ENCODE assay signal across 27 cellular contexts in genomic region chr7:17434841-17435692, GRCh38.
DNase-seq lines count a peak whose midpoint lies in the region; ATAC-seq, FAIRE-seq and TF ChIP-seq lines count a peak whose summit lies in the region.
"Had no signal": no experiment of that assay in that cellular context is flagged by ENCODE, and none has a peak within 500 bp of the region (broad histone marks: within the 10 kb centered on the region; RNA-seq: fewer than 3 reads in every experiment).

No MANE protein-coding gene starts in this region.

- H3K4me1 ChIP-seq in kidney (ENCODE audit: control insufficient read depth in 1 of 2, insufficient read depth in 1 of 2, low read depth in 1 of 2, low read length in 2 of 2): no peaks in the 10 kb centered on the region
- H3K4me1 ChIP-seq: heart right ventricle, testis had no signal

- no peak for TF ChIP-seq CTCF in AG10803 (conservative IDR thresholded peaks at IDR 0.05; ENCODE audit: low read length)
- no peak for TF ChIP-seq CTCF in HFFc6 (IDR thresholded peaks at IDR 0.05)
- no peak for TF ChIP-seq CTCF in foreskin fibroblast (IDR thresholded peaks at IDR 0.05; ENCODE audit: low read depth, low read length)
- TF ChIP-seq CTCF in kidney (IDR thresholded peaks at IDR 0.05; ENCODE audit: borderline replicate concordance, extremely low read depth, insufficient read depth): no peak

- intact Hi-C loops in kidney (cut with DNase I): no loop called here

- ATAC-seq in stimulated activated naive B cell treated with anti-CD40 and anti-IgM and Interleukin-4, amounts not matched to agents 10 μg/mL and 1 μg/mL and 100 μg/mL, for 72 hours (replicated peaks): no peak
- ATAC-seq: heart right ventricle, K562, left cardiac atrium, WTC11 had no signal

- no peak for TF ChIP-seq POLR2A in GM12891 (IDR thresholded peaks at IDR 0.05; ENCODE audit: low read depth, low read length)

- H3K9me3 ChIP-seq in kidney (ENCODE audit: control insufficient read depth in 1 of 2, low read length in 2 of 2): no peaks in the 10 kb centered on the region
- H3K9me3 ChIP-seq: heart right ventricle, Peyer's patch, testis had no signal

- H3K27ac Mint-ChIP-seq in HFFc6: no peak overlapping the region
- H3K27ac Mint-ChIP-seq in stimulated activated naive B cell treated with anti-CD40 and anti-IgM and Interleukin-4, amounts not matched to agents 10 μg/mL and 1 μg/mL and 100 μg/mL, for 72 hours: no peak overlapping the region
- H3K27ac Mint-ChIP-seq: activated naive CD8-positive, alpha-beta T cell treated with anti-CD3 and anti-CD28 coated beads for 36 hours; WTC11 had no signal

- no peaks in the 10 kb centered on the region for H3K27me3 ChIP-seq in H7 (ENCODE audit: control insufficient read depth, insufficient read depth, low read length)
- H3K27me3 ChIP-seq: BLaER1 treated with 17β-estradiol and CSF1 and Interleukin-3, amounts not matched to agents 10 nM and 100 nM; dorsolateral prefrontal cortex; heart right ventricle; Peyer's patch; testis had no signal

- FAIRE-seq in GM12891 (lab: Jason Lieb, UNC): no peak
- FAIRE-seq in kidney (lab: Jason Lieb, UNC): no peak
- FAIRE-seq: endothelial cell of umbilical vein, K562 had no signal

- no peak overlapping the region for H3K4me3 Mint-ChIP-seq in HFFc6
- no peak overlapping the region for H3K4me3 Mint-ChIP-seq in stimulated activated naive B cell treated with anti-CD40 and anti-IgM and Interleukin-4, amounts not matched to agents 10 μg/mL and 1 μg/mL and 100 μg/mL, for 72 hours
- H3K4me3 Mint-ChIP-seq: activated naive CD8-positive, alpha-beta T cell treated with anti-CD3 and anti-CD28 coated beads for 36 hours; central memory CD8-positive, alpha-beta T cell; WTC11 had no signal

- H3K4me3 ChIP-seq in AG10803 (ENCODE audit: low read length): no peak overlapping the region
- no peak overlapping the region for H3K4me3 ChIP-seq in foreskin fibroblast (ENCODE audit: low read depth in 1 of 2, low read length in 2 of 2)
- H3K4me3 ChIP-seq in H7 (ENCODE audit: insufficient read depth, low read depth, low read length): no peak overlapping the region
- no peak overlapping the region for H3K4me3 ChIP-seq in kidney (ENCODE audit: low read length in 2 of 2)
- H3K4me3 ChIP-seq: BLaER1 treated with 17β-estradiol and CSF1 and Interleukin-3, amounts not matched to agents 10 nM and 100 nM; dorsolateral prefrontal cortex; heart right ventricle; K562; Peyer's patch; smooth muscle cell; testis had no signal

- DNase-seq in AG10803 (ENCODE audit: low read depth) (peak; percentile 25), HFFc6 (peak; percentile 20), NCI-H69 (lab: John Stamatoyannopoulos, UW) (peak; percentile 67), foreskin fibroblast (peak; percentile 32 to 60), GM12891 (ENCODE audit: insufficient read length, low spot score) (no peak), H7 (no peak), kidney (no peak)
- no peak for DNase-seq in stimulated activated naive B cell treated with anti-CD40 and anti-IgM and Interleukin-4, amounts not matched to agents 10 μg/mL and 1 μg/mL and 100 μg/mL, for 72 hours
- DNase-seq: activated CD8-positive, alpha-beta memory T cell treated with anti-CD3 and anti-CD28 coated beads, Interleukin-2, amount 50 U/mL, for 4 hours; activated naive CD8-positive, alpha-beta T cell treated with anti-CD3 and anti-CD28 coated beads for 36 hours; Caco-2; dorsolateral prefrontal cortex; EL; heart right ventricle; left cardiac atrium; mesenchymal stem cell; NCI-H1930; nucleus accumbens; Peyer's patch; stimulated activated CD4-positive, alpha-beta T cell treated with anti-CD3 and anti-CD28 coated beads, Interleukin-2, amount 100 ng/mL, for 24 hours; testis had no signal

- H3K9me3 Mint-ChIP-seq in HFFc6: no peaks in the 10 kb centered on the region
- no peaks in the 10 kb centered on the region for H3K9me3 Mint-ChIP-seq in stimulated activated naive B cell treated with anti-CD40 and anti-IgM and Interleukin-4, amounts not matched to agents 10 μg/mL and 1 μg/mL and 100 μg/mL, for 72 hours
- H3K9me3 Mint-ChIP-seq: central memory CD8-positive, alpha-beta T cell had no signal

- no peaks in the 10 kb centered on the region for H3K36me3 ChIP-seq in H7 (replicated peaks; ENCODE audit: control insufficient read depth, insufficient read depth, low read length)
- H3K36me3 ChIP-seq in kidney (ENCODE audit: control insufficient read depth in 1 of 2, insufficient read depth in 2 of 2, low read length in 2 of 2): no peaks in the 10 kb centered on the region
- H3K36me3 ChIP-seq: heart right ventricle, Peyer's patch had no signal

- H3K9ac ChIP-seq in kidney (ENCODE audit: low read length in 2 of 2): no peak overlapping the region
- H3K9ac ChIP-seq: BLaER1 treated with 17β-estradiol and CSF1 and Interleukin-3, amounts not matched to agents 10 nM and 100 nM had no signal

- no peaks in the 10 kb centered on the region for H3K4me1 Mint-ChIP-seq in HFFc6 (ENCODE audit: low read depth)
- peaks cover 3 to 7% of the 10 kb centered on the region in 2 donors for H3K4me1 Mint-ChIP-seq in stimulated activated naive B cell treated with anti-CD40 and anti-IgM and Interleukin-4, amounts not matched to agents 10 μg/mL and 1 μg/mL and 100 μg/mL, for 72 hours
- H3K4me1 Mint-ChIP-seq: central memory CD8-positive, alpha-beta T cell had no signal

- no peak overlapping the region for H3K27ac ChIP-seq in kidney (ENCODE audit: low read depth in 2 of 2, low read length in 2 of 2)
- H3K27ac ChIP-seq: BLaER1 treated with 17β-estradiol and CSF1 and Interleukin-3, amounts not matched to agents 10 nM and 100 nM; dorsolateral prefrontal cortex; heart right ventricle; Peyer's patch; testis had no signal

- H3K36me3 Mint-ChIP-seq in HFFc6 (ENCODE audit: low read depth): no peaks in the 10 kb centered on the region
- peaks cover 0 to 1% of the 10 kb centered on the region in 2 donors for H3K36me3 Mint-ChIP-seq in stimulated activated naive B cell treated with anti-CD40 and anti-IgM and Interleukin-4, amounts not matched to agents 10 μg/mL and 1 μg/mL and 100 μg/mL, for 72 hours
- H3K36me3 Mint-ChIP-seq: activated naive CD8-positive, alpha-beta T cell treated with anti-CD3 and anti-CD28 coated beads for 36 hours had no signal

- H3K27me3 Mint-ChIP-seq in HFFc6 (ENCODE audit: insufficient read depth): no peaks in the 10 kb centered on the region
- no peaks in the 10 kb centered on the region for H3K27me3 Mint-ChIP-seq in stimulated activated naive B cell treated with anti-CD40 and anti-IgM and Interleukin-4, amounts not matched to agents 10 μg/mL and 1 μg/mL and 100 μg/mL, for 72 hours

TF ChIP-seq in GM12891, 5 proteins besides CTCF, POLR2A, EP300 and RAD21:
- TF ChIP-seq POU2F2 (IDR thresholded peaks at IDR 0.05; ENCODE audit: low read depth, low read length) (no peak), TAF1 (IDR thresholded peaks at IDR 0.05; ENCODE audit: low read depth, low read length) (no peak), SPI1 (IDR thresholded peaks at IDR 0.05; ENCODE audit: low read depth, low read length) (no peak), POLR2AphosphoS5 (IDR thresholded peaks at IDR 0.05; ENCODE audit: low read depth, low read length) (no peak)

Comparison
In these comparisons a context has a peak if more than half of its experiments do, and no peak if none do; other contexts are left out.
1. DNase-seq: peak in AG10803 (single experiment), HFFc6 (single experiment), NCI-H69 (single experiment) and foreskin fibroblast (2 of 2); none in GM12891 (single experiment), H7 (single experiment), stimulated activated naive B cell treated with anti-CD40 and anti-IgM and Interleukin-4, amounts not matched to agents 10 μg/mL and 1 μg/mL and 100 μg/mL, for 72 hours (single experiment) and kidney (single experiment).